Comparison of ENCODE assay signal across 13 cellular contexts in genomic region chrX:115268421-115268820, GRCh38. TPM values are rescaled to one million over a fixed set of nuclear protein-coding genes. Genes with fewer than 3 reads are reported as not detected.
DNase-seq lines count a peak whose midpoint lies in the region; ATAC-seq, FAIRE-seq and TF ChIP-seq lines count a peak whose summit lies in the region.
"Had no signal": no experiment of that assay in that cellular context is flagged by ENCODE, and none has a peak within 500 bp of the region (broad histone marks: within the 10 kb centered on the region; RNA-seq: fewer than 3 reads in every experiment).

No MANE protein-coding gene starts in this region.

- FAIRE-seq in K562 (lab: Jason Lieb, UNC): no peak
- FAIRE-seq: islet of Langerhans had no signal

- CTCF ChIA-PET in K562 (lab: Yijun Ruan, JAX; ENCODE audit: low intra/inter-chr PET ratio): no interaction called here

- H3K9me3 ChIP-seq in K562 (replicated peaks; ENCODE audit: control insufficient read depth, insufficient read depth, low read depth, low read length) (no peaks in the 10 kb centered on the region), right cardiac atrium (ENCODE audit: control insufficient read depth, low read length) (no peaks in the 10 kb centered on the region)
- H3K9me3 ChIP-seq: SJSA1 had no signal

- no peak overlapping the region for H3K4me2 ChIP-seq in K562 (ENCODE audit: insufficient read depth, low read length)

- DNase-seq in K562 (ENCODE audit: extremely low read depth in 1 of 4, low spot score in 3 of 4) (peak in 2 of 4 experiments; percentile 4 to 6), lung microvascular endothelial cell (ENCODE audit: low read depth in 2 of 2) (peak; percentile 1 to 50), right cardiac atrium (no peak), epidermal melanocyte (ENCODE audit: insufficient read length, low spot score) (no peak)
- no peak for DNase-seq in activated CD4-positive, alpha-beta T cell treated with anti-CD3 and anti-CD28 coated beads for 1 hour
- DNase-seq: stimulated activated naive CD8-positive, alpha-beta T cell treated with anti-CD3 and anti-CD28 coated beads, Interleukin-15, amount 100 ng/mL, for 72 hours had no signal

- H3K4me3 ChIP-seq in K562: no peak overlapping the region
- no peak overlapping the region for H3K4me3 ChIP-seq in right cardiac atrium (ENCODE audit: low read length)
- H3K4me3 ChIP-seq: SJSA1, skin epidermis had no signal

- WGBS in K562 (ENCODE audit: insufficient coverage, low coverage, missing lambda C conversion rate): 4% methylated on average over 3 of the region's 3 CpGs
- 54% methylated on average over 3 of the region's 3 CpGs for WGBS in right cardiac atrium

- BruUV-seq in K562 (replicated peaks; lab: Mats Ljungman, UMichigan): no TSS peak

- ATAC-seq in HG03135 (IDR thresholded peaks at IDR 0.05; ENCODE audit: unreplicated experiment): peak; percentile 77
- no peak for ATAC-seq in K562
- ATAC-seq in HG02938 (IDR thresholded peaks at IDR 0.05; ENCODE audit: unreplicated experiment): no peak
- ATAC-seq in right cardiac atrium: no peak
- ATAC-seq: stimulated activated naive CD8-positive, alpha-beta T cell treated with anti-CD3 and anti-CD28 coated beads, Interleukin-15, amount 100 ng/mL, for 72 hours had no signal

- H3K27ac ChIP-seq in K562 (ENCODE audit: extremely low read depth, low read depth, low read length) (no peak overlapping the region), right cardiac atrium (ENCODE audit: low read length) (no peak overlapping the region)
- H3K27ac ChIP-seq: SJSA1, skin epidermis had no signal

- in situ Hi-C loops in K562 (cut with MboI): no loop called here

- POLR2A ChIA-PET in K562 (lab: Yijun Ruan, JAX): interaction anchor here (0.5 kb wide), 1 partner anchor 1715 kb away, joined by 4 read pairs; no protein-coding TSS in a partner anchor

- H4K20me1 ChIP-seq in K562 (replicated peaks; ENCODE audit: control insufficient read depth, insufficient read depth, low read length): no peaks in the 10 kb centered on the region

- H3K4me1 ChIP-seq in K562 (replicated peaks in 1 of 2; ENCODE audit: control insufficient read depth in 2 of 2, insufficient read depth in 2 of 2, low read length in 2 of 2) (no peaks in the 10 kb centered on the region), right cardiac atrium (ENCODE audit: control insufficient read depth, insufficient read depth, low read length) (no peaks in the 10 kb centered on the region)
- H3K4me1 ChIP-seq: SJSA1 had no signal

- no peak overlapping the region for H3K9ac ChIP-seq in K562 (ENCODE audit: insufficient read depth in 1 of 2, low read depth in 2 of 2, low read length in 2 of 2)

- TF ChIP-seq CTCF in GM12873 (IDR thresholded peaks at IDR 0.05; ENCODE audit: insufficient read depth, low read depth, low read length, missing control alignments) (peak; percentile 47), K562 (IDR thresholded peaks at IDR 0.05 in 2 of 3, conservative IDR thresholded peaks at IDR 0.05 in 1 of 3; ENCODE audit: insufficient read depth in 2 of 3, low read depth in 1 of 3, low read length in 3 of 3) (peak in 2 of 3 experiments; percentile 14 to 27; a peak in 1 of 6 replicates)

- intact Hi-C loops in K562 (cut with micrococcal nuclease): no loop called here
- intact Hi-C loops in right cardiac atrium (cut with DNase I): no loop called here

- H3K9me1 ChIP-seq in K562 (ENCODE audit: control insufficient read depth, insufficient read depth, low read length): no peaks in the 10 kb centered on the region

- no peak for TF ChIP-seq EP300 in K562 (IDR thresholded peaks at IDR 0.05; ENCODE audit: low read length)

- H3K79me2 ChIP-seq in K562 (ENCODE audit: control insufficient read depth, insufficient read depth, low read length): no peaks in the 10 kb centered on the region

- H2AFZ ChIP-seq in K562 (ENCODE audit: low read depth, low read length): no peak overlapping the region

- no peak for TF ChIP-seq POLR2A in K562 (conservative IDR thresholded peaks at IDR 0.05)

- no peaks in the 10 kb centered on the region for H3K36me3 ChIP-seq in K562 (ENCODE audit: control insufficient read depth, insufficient read depth, low read length)
- H3K36me3 ChIP-seq: SJSA1 had no signal

- H3K27me3 ChIP-seq in K562 (ENCODE audit: control insufficient read depth in 2 of 2, insufficient read depth in 2 of 2, low read length in 2 of 2): no peaks in the 10 kb centered on the region
- no peaks in the 10 kb centered on the region for H3K27me3 ChIP-seq in right cardiac atrium (ENCODE audit: control insufficient read depth, insufficient read depth)
- H3K27me3 ChIP-seq: SJSA1 had no signal

- no peak for TF ChIP-seq RAD21 in K562 (CRISPR knock-in tag; conservative IDR thresholded peaks at IDR 0.05 in 1 of 2, IDR thresholded peaks at IDR 0.05 in 1 of 2)

TF ChIP-seq in K562, 482 proteins besides CTCF, POLR2A, EP300 and RAD21 (continues in another document):
- no peak for TF ChIP-seq SP1 (CRISPR knock-in tag; IDR thresholded peaks at IDR 0.05)
- TF ChIP-seq, protein P1, sequence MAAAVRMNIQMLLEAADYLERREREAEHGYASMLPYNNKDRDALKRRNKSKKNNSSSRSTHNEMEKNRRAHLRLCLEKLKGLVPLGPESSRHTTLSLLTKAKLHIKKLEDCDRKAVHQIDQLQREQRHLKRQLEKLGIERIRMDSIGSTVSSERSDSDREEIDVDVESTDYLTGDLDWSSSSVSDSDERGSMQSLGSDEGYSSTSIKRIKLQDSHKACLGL (CRISPR knock-in tag; IDR thresholded peaks at IDR 0.05; ENCODE audit: borderline replicate concordance, poor library complexity, severe bottlenecking): no peak
- TF ChIP-seq NCOA4 (IDR thresholded peaks at IDR 0.05; ENCODE audit: partially characterized antibody): no peak
- TF ChIP-seq, protein P2, sequence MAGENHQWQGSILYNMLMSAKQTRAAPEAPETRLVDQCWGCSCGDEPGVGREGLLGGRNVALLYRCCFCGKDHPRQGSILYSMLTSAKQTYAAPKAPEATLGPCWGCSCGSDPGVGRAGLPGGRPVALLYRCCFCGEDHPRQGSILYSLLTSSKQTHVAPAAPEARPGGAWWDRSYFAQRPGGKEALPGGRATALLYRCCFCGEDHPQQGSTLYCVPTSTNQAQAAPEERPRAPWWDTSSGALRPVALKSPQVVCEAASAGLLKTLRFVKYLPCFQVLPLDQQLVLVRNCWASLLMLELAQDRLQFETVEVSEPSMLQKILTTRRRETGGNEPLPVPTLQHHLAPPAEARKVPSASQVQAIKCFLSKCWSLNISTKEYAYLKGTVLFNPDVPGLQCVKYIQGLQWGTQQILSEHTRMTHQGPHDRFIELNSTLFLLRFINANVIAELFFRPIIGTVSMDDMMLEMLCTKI (IDR thresholded peaks at IDR 0.05; ENCODE audit: partially characterized antibody): no peak
- TF ChIP-seq ARHGAP35 (IDR thresholded peaks at IDR 0.05; ENCODE audit: partially characterized antibody): no peak
- no peak for TF ChIP-seq ZNF778 (CRISPR knock-in tag; IDR thresholded peaks at IDR 0.05)
- TF ChIP-seq POLR3G (IDR thresholded peaks at IDR 0.05; ENCODE audit: extremely low read depth, insufficient read length, insufficient replicate concordance): no peak
- no peak for TF ChIP-seq FOXJ3 (CRISPR knock-in tag; IDR thresholded peaks at IDR 0.05)
- TF ChIP-seq WHSC1 (IDR thresholded peaks at IDR 0.05; ENCODE audit: low read length): no peak

RNA-seq across cellular contexts. Expression of gene LUZP4, which starts 21.1 kb away (rescaled TPM):
- total RNA-seq in K562 (2011; cell fraction: chromatin; rRNA removed; ENCODE audit: low replicate concordance): 0.23 and 0.26 TPM in 2 replicates
- 0.26 TPM in 1 of 2 replicates, not detected in the other for total RNA-seq in K562 (2011; cell fraction: nucleolus; rRNA removed)
- 0.37 TPM in 1 of 2 replicates, not detected in the other for total RNA-seq in K562 (2011; cell fraction: nucleoplasm; rRNA removed)
- 0.32 and 0.53 TPM in 2 replicates for total RNA-seq in K562 (2014; rRNA removed)
- total RNA-seq in K562 (2014; rRNA removed; fragmentation: Illumina TruSeq; extraction: Trizol): 0.44 and 0.57 TPM in 2 replicates
- total RNA-seq in K562 (2015; rRNA removed; fragmentation: Illumina TruSeq; extraction: Trizol): 0.26 and 0.36 TPM in 2 replicates
- total RNA-seq in K562 (2021): 0.16 and 0.25 TPM in 2 replicates
- polyA plus RNA-seq in K562 (2011; rRNA removed): 0.36 and 0.69 TPM in 2 replicates
- polyA plus RNA-seq in K562 (2011; cell fraction: cytosol; rRNA removed): 0.03 and 0.29 TPM in 2 replicates
- polyA plus RNA-seq in K562 (2011; cell fraction: nucleus; rRNA removed): 0.16 and 0.28 TPM in 2 replicates
- 0.80 and 1.0 TPM in 2 replicates for polyA plus RNA-seq in K562 (2012)
- 0.70 and 0.80 TPM in 2 replicates for polyA plus RNA-seq in K562 (2014; fragmentation: Illumina TruSeq; extraction: Trizol)
- polyA plus RNA-seq in K562 (2014; fragmentation: Nextera tagmentation; extraction: Ambion mirVana): 1 to 10 TPM in 1 of 2 experiments, under 1 TPM in 1; 0.75 to 1.1 TPM
- 0.21 and 0.49 TPM in 2 replicates for polyA plus RNA-seq in K562 (2014; rRNA removed)
- 0.25 and 0.42 TPM in 2 replicates for polyA minus RNA-seq in K562 (2011; rRNA and poly(A)+ RNA removed)
- not detected in 2 replicates for polyA minus RNA-seq in K562 (2011; cell fraction: cytosol; rRNA and poly(A)+ RNA removed)
- 0.22 TPM in 1 of 2 replicates, not detected in the other for polyA minus RNA-seq in K562 (2011; cell fraction: nucleus; rRNA and poly(A)+ RNA removed)
- not detected in 2 replicates for total RNA-seq in lung microvascular endothelial cell
- total RNA-seq in right cardiac atrium: not detected
- not detected for polyA plus RNA-seq in right cardiac atrium
- total RNA-seq: SJSA1 had no signal
- polyA plus RNA-seq: IgD-negative memory B cell had no signal

RNA-seq across cellular contexts. Expression of gene LRCH2, which starts 34.5 kb away (rescaled TPM):
- total RNA-seq in K562 (2011; cell fraction: chromatin; rRNA removed; ENCODE audit: low replicate concordance): 1.2 and 4.5 TPM in 2 replicates
- 0.67 and 0.92 TPM in 2 replicates for total RNA-seq in K562 (2011; cell fraction: nucleolus; rRNA removed)
- total RNA-seq in K562 (2011; cell fraction: nucleoplasm; rRNA removed): 1.2 and 4.1 TPM in 2 replicates
- total RNA-seq in K562 (2014; rRNA removed) (1.5 and 2.2 TPM in 2 replicates), K562 (2014; rRNA removed; fragmentation: Illumina TruSeq; extraction: Trizol) (4.4 and 4.7 TPM in 2 replicates), K562 (2015; rRNA removed; fragmentation: Illumina TruSeq; extraction: Trizol) (6.4 and 7.2 TPM in 2 replicates), K562 (2021) (2.6 TPM in 2 replicates), lung microvascular endothelial cell (5.4 and 15.3 TPM in 2 replicates), right cardiac atrium (1 to 10 TPM; 5.7 to 8.5 (median 7.6) TPM)
- polyA plus RNA-seq in K562 (2011; rRNA removed) (1.3 and 6.3 TPM in 2 replicates), K562 (2014; fragmentation: Illumina TruSeq; extraction: Trizol) (2.1 and 2.9 TPM in 2 replicates), K562 (2014; fragmentation: Nextera tagmentation; extraction: Ambion mirVana) (1 to 10 TPM; 2.4 to 3.9 TPM), K562 (2014; rRNA removed) (1.4 and 1.6 TPM in 2 replicates), right cardiac atrium (3.6 TPM)
- polyA plus RNA-seq in K562 (2011; cell fraction: cytosol; rRNA removed): 0.53 and 0.64 TPM in 2 replicates
- 0.79 and 1.9 TPM in 2 replicates for polyA plus RNA-seq in K562 (2011; cell fraction: nucleus; rRNA removed)
- polyA plus RNA-seq in K562 (2012): 3.1 and 3.8 TPM in 2 replicates
- polyA minus RNA-seq in K562 (2011; rRNA and poly(A)+ RNA removed): 2.8 and 10.7 TPM in 2 replicates
- polyA minus RNA-seq in K562 (2011; cell fraction: cytosol; rRNA and poly(A)+ RNA removed): 0.91 and 3.1 TPM in 2 replicates
- 1.3 and 2.6 TPM in 2 replicates for polyA minus RNA-seq in K562 (2011; cell fraction: nucleus; rRNA and poly(A)+ RNA removed)
- polyA plus RNA-seq: IgD-negative memory B cell had no signal

Comparison
In these comparisons a context has a peak if more than half of its experiments do, and no peak if none do; other contexts are left out.
1. DNase-seq: peak in lung microvascular endothelial cell (2 of 2); none in activated CD4-positive, alpha-beta T cell treated with anti-CD3 and anti-CD28 coated beads for 1 hour (single experiment), right cardiac atrium (0 of 3) and epidermal melanocyte (single experiment).